In the genomic region with DNA sequence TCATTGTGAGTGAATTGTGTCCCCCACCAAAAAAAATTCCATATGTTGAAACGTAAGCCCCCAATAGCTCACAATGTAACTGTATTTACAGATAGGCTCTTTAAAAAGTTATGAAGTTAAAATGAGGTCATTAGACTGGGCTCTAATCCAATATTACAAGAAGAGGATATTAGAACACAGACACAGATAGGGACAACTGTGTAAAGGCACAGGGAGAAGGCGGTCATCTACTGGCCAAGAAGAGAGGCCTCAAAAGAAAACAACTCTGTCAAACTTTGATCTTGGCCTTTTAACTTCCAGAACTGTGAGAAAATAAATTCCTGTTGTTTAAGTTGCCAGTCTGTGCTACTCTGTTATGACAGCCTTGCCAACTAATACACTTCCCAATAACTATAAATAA, we compare ENCODE assay signal across 35 cellular contexts.
"Had no signal": no experiment of that assay in that cellular context is flagged by ENCODE, and none has a peak within 500 bp of the region (broad histone marks: within the 10 kb centered on the region; RNA-seq: fewer than 3 reads in every experiment).

No MANE protein-coding gene starts in this region.

- H3K4me1 Mint-ChIP-seq: activated B cell treated with CpG ODN at 0.5 μM for 24 hours; activated CD4-positive, alpha-beta T cell treated with anti-CD3 and anti-CD28 coated beads, Interleukin-2, amount 10 ng/mL, durations not matched to agents 24 days and 14 days; activated naive CD8-positive, alpha-beta T cell treated with anti-CD3 and anti-CD28 coated beads for 36 hours; activated T-helper 17 cell treated with anti-CD3 and anti-CD28 coated beads, Interleukin-2, amount 50 U/mL, for 72 hours had no signal

- H3K27me3 ChIP-seq: adrenal gland, body of pancreas, brain microvascular endothelial cell, breast epithelium had no signal

- H3K27ac Mint-ChIP-seq: activated B cell treated with CpG ODN at 0.5 μM for 24 hours; activated CD4-positive, alpha-beta memory T cell treated with anti-CD3 and anti-CD28 coated beads for 36 hours; activated CD4-positive, alpha-beta T cell treated with anti-CD3 and anti-CD28 coated beads, Interleukin-2, amount 10 ng/mL, durations not matched to agents 24 days and 14 days; activated CD8-positive, alpha-beta T cell treated with anti-CD3 and anti-CD28 coated beads for 36 hours; activated naive CD4-positive, alpha-beta T cell treated with anti-CD3 and anti-CD28 coated beads for 36 hours; activated naive CD4-positive, alpha-beta T cell treated with anti-CD3 and anti-CD28 coated beads, Interleukin-2, amount 50 U/mL, for 72 hours; activated naive CD8-positive, alpha-beta T cell treated with anti-CD3 and anti-CD28 coated beads for 36 hours; activated T-cell treated with anti-CD3 and anti-CD28 coated beads, Interleukin-2, amount 50 U/mL, for 72 hours; activated T-helper 1 cell treated with anti-CD3 and anti-CD28 coated beads, Interleukin-12 subunit alpha, Interleukin-12 subunit beta, Interleukin-2, Interleukin-4 antibody, amounts not matched to agents 30 ng/mL and 10 ng/mL and 1 ng/mL, durations not matched to agents 14 hours and 24 hours and 36 hours; activated T-helper 17 cell treated with anti-CD3 and anti-CD28 coated beads, Interleukin-2, amount 50 U/mL, for 72 hours; T-helper 1 cell treated with Interleukin-12 subunit alpha and Interleukin-12 subunit beta and Interleukin-4 antibody, amounts not matched to agents 30 μg/mL and 1 μg/mL, for 36 hours; T-helper 2 cell treated with Interferon-gamma antibody and Interleukin-4, amounts not matched to agents 5 μg/mL and 100 μg/mL, for 36 hours had no signal

- H3K4me1 ChIP-seq: adrenal gland, body of pancreas, breast epithelium had no signal

- H3K4me3 ChIP-seq: adrenal gland, body of pancreas, breast epithelium had no signal

- DNase-seq: activated B cell treated with CpG ODN at 0.5 μM for 24 hours; activated CD4-positive, alpha-beta memory T cell treated with anti-CD3 and anti-CD28 coated beads for 36 hours; activated CD4-positive, alpha-beta T cell treated with anti-CD3 and anti-CD28 coated beads for 4 hours; activated CD4-positive, alpha-beta T cell treated with anti-CD3 and anti-CD28 coated beads, Interleukin-2, amount 10 ng/mL, durations not matched to agents 24 days and 14 days; activated CD4-positive, alpha-beta T cell treated with anti-CD3 and anti-CD28 coated beads, Interleukin-2, amount 50 U/mL, for 1 hour; activated CD4-positive, alpha-beta T cell treated with anti-CD3 and anti-CD28 coated beads, Interleukin-2, amount 50 U/mL, for 4 hours; activated CD4-positive, CD25-positive, alpha-beta regulatory T cell treated with anti-CD3 and anti-CD28 coated beads, Interleukin-2, amount 50 U/mL, for 72 hours; activated CD8-positive, alpha-beta memory T cell treated with anti-CD3 and anti-CD28 coated beads, Interleukin-2, amount 50 U/mL, for 4 hours; activated CD8-positive, alpha-beta T cell treated with anti-CD3 and anti-CD28 coated beads for 36 hours; activated effector memory CD4-positive, alpha-beta T cell treated with anti-CD3 and anti-CD28 coated beads, Interleukin-2, amount 50 U/mL, for 16 hours; activated gamma-delta T cell treated with Interleukin-2 at 50 U/mL for 16 hours; activated naive CD4-positive, alpha-beta T cell; activated naive CD4-positive, alpha-beta T cell treated with anti-CD3 and anti-CD28 coated beads for 36 hours; activated naive CD4-positive, alpha-beta T cell treated with anti-CD3 and anti-CD28 coated beads, Interleukin-2, amount 50 U/mL, for 16 hours; activated naive CD8-positive, alpha-beta T cell treated with anti-CD3 and anti-CD28 coated beads for 36 hours; activated T-cell treated with anti-CD3 and anti-CD28 coated beads for 4 hours; activated T-cell treated with anti-CD3 and anti-CD28 coated beads, Interleukin-2, amount 50 U/mL, for 1 hour; activated T-cell treated with anti-CD3 and anti-CD28 coated beads, Interleukin-2, amount 50 U/mL, for 4 hours; activated T-cell treated with anti-CD3 and anti-CD28 coated beads, Interleukin-2, amount 50 U/mL, for 72 hours; adrenal gland; amniotic stem cell; aorta; body of pancreas; brain microvascular endothelial cell; central memory CD4-positive, alpha-beta T cell; T-helper 1 cell; T-helper 2 cell; T-helper 9 cell had no signal

- H3K27me3 Mint-ChIP-seq: activated B cell treated with CpG ODN at 0.5 μM for 24 hours; activated CD4-positive, alpha-beta memory T cell treated with anti-CD3 and anti-CD28 coated beads for 36 hours; activated CD4-positive, alpha-beta T cell treated with anti-CD3 and anti-CD28 coated beads, Interleukin-2, amount 10 ng/mL, durations not matched to agents 24 days and 14 days; activated CD8-positive, alpha-beta T cell treated with anti-CD3 and anti-CD28 coated beads for 36 hours; activated naive CD8-positive, alpha-beta T cell treated with anti-CD3 and anti-CD28 coated beads for 36 hours; activated T-helper 17 cell treated with anti-CD3 and anti-CD28 coated beads, Interleukin-2, amount 50 U/mL, for 72 hours had no signal

- H3K36me3 Mint-ChIP-seq: activated CD4-positive, alpha-beta memory T cell treated with anti-CD3 and anti-CD28 coated beads for 36 hours; activated naive CD4-positive, alpha-beta T cell treated with anti-CD3 and anti-CD28 coated beads, Interleukin-2, amount 50 U/mL, for 72 hours; activated naive CD8-positive, alpha-beta T cell treated with anti-CD3 and anti-CD28 coated beads for 36 hours had no signal

- H3K36me3 ChIP-seq: adrenal gland, brain microvascular endothelial cell, breast epithelium had no signal

- H3K27ac ChIP-seq: adrenal gland, body of pancreas, brain microvascular endothelial cell, breast epithelium, VCaP had no signal

- H3K4me3 Mint-ChIP-seq: activated B cell treated with CpG ODN at 0.5 μM for 24 hours; activated CD4-positive, alpha-beta memory T cell treated with anti-CD3 and anti-CD28 coated beads for 36 hours; activated CD4-positive, alpha-beta T cell treated with anti-CD3 and anti-CD28 coated beads, Interleukin-2, amount 10 ng/mL, durations not matched to agents 24 days and 14 days; activated CD8-positive, alpha-beta T cell treated with anti-CD3 and anti-CD28 coated beads for 36 hours; activated naive CD4-positive, alpha-beta T cell treated with anti-CD3 and anti-CD28 coated beads for 36 hours; activated naive CD8-positive, alpha-beta T cell treated with anti-CD3 and anti-CD28 coated beads for 36 hours; activated T-cell treated with anti-CD3 and anti-CD28 coated beads, Interleukin-2, amount 50 U/mL, for 4 hours; activated T-cell treated with anti-CD3 and anti-CD28 coated beads, Interleukin-2, amount 50 U/mL, for 72 hours; activated T-helper 1 cell treated with anti-CD3 and anti-CD28 coated beads, Interleukin-12 subunit alpha, Interleukin-12 subunit beta, Interleukin-2, Interleukin-4 antibody, amounts not matched to agents 30 ng/mL and 10 ng/mL and 1 ng/mL, durations not matched to agents 14 hours and 24 hours and 36 hours; activated T-helper 17 cell treated with anti-CD3 and anti-CD28 coated beads, Interleukin-2, amount 50 U/mL, for 72 hours; T-helper 1 cell treated with Interleukin-12 subunit alpha and Interleukin-12 subunit beta and Interleukin-4 antibody, amounts not matched to agents 30 μg/mL and 1 μg/mL, for 36 hours; T-helper 2 cell treated with Interferon-gamma antibody and Interleukin-4, amounts not matched to agents 5 μg/mL and 100 μg/mL, for 36 hours had no signal

- H3K9me3 ChIP-seq: adrenal gland, body of pancreas, breast epithelium had no signal

- H3K9me3 Mint-ChIP-seq: activated B cell treated with CpG ODN at 0.5 μM for 24 hours; activated CD4-positive, alpha-beta memory T cell treated with anti-CD3 and anti-CD28 coated beads for 36 hours; activated CD4-positive, alpha-beta T cell treated with anti-CD3 and anti-CD28 coated beads, Interleukin-2, amount 10 ng/mL, durations not matched to agents 24 days and 14 days; activated CD8-positive, alpha-beta T cell treated with anti-CD3 and anti-CD28 coated beads for 36 hours; activated naive CD4-positive, alpha-beta T cell treated with anti-CD3 and anti-CD28 coated beads for 36 hours; activated T-cell treated with anti-CD3 and anti-CD28 coated beads, Interleukin-2, amount 50 U/mL, for 4 hours; activated T-helper 17 cell treated with anti-CD3 and anti-CD28 coated beads, Interleukin-2, amount 50 U/mL, for 72 hours; T-helper 2 cell treated with Interferon-gamma antibody and Interleukin-4, amounts not matched to agents 5 μg/mL and 100 μg/mL, for 36 hours had no signal

- ATAC-seq: activated CD8-positive, alpha-beta T cell treated with anti-CD3 and anti-CD28 coated beads for 36 hours; activated naive CD4-positive, alpha-beta T cell treated with anti-CD3 and anti-CD28 coated beads, Interleukin-2, amount 50 U/mL, for 72 hours; activated T-cell treated with anti-CD3 and anti-CD28 coated beads, Interleukin-2, amount 50 U/mL, for 4 hours; activated T-cell treated with anti-CD3 and anti-CD28 coated beads, Interleukin-2, amount 50 U/mL, for 72 hours; activated T-helper 17 cell treated with anti-CD3 and anti-CD28 coated beads, Interleukin-2, amount 50 U/mL, for 72 hours; body of pancreas had no signal
